In genomic region chr14:103879118-103879569, GRCh38 we compare ENCODE assay signal across 1 cellular context.
TF ChIP-seq lines count a peak whose summit lies in the region.

No MANE protein-coding gene starts in this region.

TF ChIP-seq in liver, 16 proteins besides CTCF, POLR2A, EP300 and RAD21 (continued from another document):
- TF ChIP-seq, protein P1, sequence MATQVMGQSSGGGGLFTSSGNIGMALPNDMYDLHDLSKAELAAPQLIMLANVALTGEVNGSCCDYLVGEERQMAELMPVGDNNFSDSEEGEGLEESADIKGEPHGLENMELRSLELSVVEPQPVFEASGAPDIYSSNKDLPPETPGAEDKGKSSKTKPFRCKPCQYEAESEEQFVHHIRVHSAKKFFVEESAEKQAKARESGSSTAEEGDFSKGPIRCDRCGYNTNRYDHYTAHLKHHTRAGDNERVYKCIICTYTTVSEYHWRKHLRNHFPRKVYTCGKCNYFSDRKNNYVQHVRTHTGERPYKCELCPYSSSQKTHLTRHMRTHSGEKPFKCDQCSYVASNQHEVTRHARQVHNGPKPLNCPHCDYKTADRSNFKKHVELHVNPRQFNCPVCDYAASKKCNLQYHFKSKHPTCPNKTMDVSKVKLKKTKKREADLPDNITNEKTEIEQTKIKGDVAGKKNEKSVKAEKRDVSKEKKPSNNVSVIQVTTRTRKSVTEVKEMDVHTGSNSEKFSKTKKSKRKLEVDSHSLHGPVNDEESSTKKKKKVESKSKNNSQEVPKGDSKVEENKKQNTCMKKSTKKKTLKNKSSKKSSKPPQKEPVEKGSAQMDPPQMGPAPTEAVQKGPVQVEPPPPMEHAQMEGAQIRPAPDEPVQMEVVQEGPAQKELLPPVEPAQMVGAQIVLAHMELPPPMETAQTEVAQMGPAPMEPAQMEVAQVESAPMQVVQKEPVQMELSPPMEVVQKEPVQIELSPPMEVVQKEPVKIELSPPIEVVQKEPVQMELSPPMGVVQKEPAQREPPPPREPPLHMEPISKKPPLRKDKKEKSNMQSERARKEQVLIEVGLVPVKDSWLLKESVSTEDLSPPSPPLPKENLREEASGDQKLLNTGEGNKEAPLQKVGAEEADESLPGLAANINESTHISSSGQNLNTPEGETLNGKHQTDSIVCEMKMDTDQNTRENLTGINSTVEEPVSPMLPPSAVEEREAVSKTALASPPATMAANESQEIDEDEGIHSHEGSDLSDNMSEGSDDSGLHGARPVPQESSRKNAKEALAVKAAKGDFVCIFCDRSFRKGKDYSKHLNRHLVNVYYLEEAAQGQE (IDR thresholded peaks at IDR 0.05) = no peak
- TF ChIP-seq FOXA1 (IDR thresholded peaks at IDR 0.05) = no peak
